Comparison of ENCODE assay signal across 2 cellular contexts in genomic region chr5:150464554-150465012, GRCh38.
TF ChIP-seq lines count a peak whose summit lies in the region.

No MANE protein-coding gene starts in this region.

TF ChIP-seq in IMR-90, 13 proteins besides CTCF, POLR2A, EP300 and RAD21:
- no peak for TF ChIP-seq FOS (IDR thresholded peaks at IDR 0.05; ENCODE audit: low read depth, low read length)

TF ChIP-seq in HepG2, 621 proteins besides CTCF, POLR2A, EP300 and RAD21:
- TF ChIP-seq LCORL (IDR thresholded peaks at IDR 0.05): no peak
- TF ChIP-seq LCORL (CRISPR knock-in tag; IDR thresholded peaks at IDR 0.05): peak; percentile 68; the same call in 1 of the 2 replicates
- 0 out of 2 replicates have a peak, but pooled peaks have one; percentile 56 for TF ChIP-seq ZSCAN25 (CRISPR knock-in tag; IDR thresholded peaks at IDR 0.05)
- TF ChIP-seq, protein P1, sequence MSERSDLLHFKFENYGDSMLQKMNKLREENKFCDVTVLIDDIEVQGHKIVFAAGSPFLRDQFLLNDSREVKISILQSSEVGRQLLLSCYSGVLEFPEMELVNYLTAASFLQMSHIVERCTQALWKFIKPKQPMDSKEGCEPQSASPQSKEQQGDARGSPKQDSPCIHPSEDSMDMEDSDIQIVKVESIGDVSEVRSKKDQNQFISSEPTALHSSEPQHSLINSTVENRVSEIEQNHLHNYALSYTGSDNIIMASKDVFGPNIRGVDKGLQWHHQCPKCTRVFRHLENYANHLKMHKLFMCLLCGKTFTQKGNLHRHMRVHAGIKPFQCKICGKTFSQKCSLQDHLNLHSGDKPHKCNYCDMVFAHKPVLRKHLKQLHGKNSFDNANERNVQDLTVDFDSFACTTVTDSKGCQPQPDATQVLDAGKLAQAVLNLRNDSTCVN (CRISPR knock-in tag; IDR thresholded peaks at IDR 0.05; ENCODE audit: borderline replicate concordance): peak; percentile 62; the same call in 1 of the 2 replicates
- TF ChIP-seq ZSCAN5A (CRISPR knock-in tag; IDR thresholded peaks at IDR 0.05; ENCODE audit: borderline replicate concordance): no peak
- TF ChIP-seq ZNF160 (CRISPR knock-in tag; IDR thresholded peaks at IDR 0.05): no peak
- peak; percentile 59; the same call in 1 of the 2 replicates for TF ChIP-seq RARA (CRISPR knock-in tag; IDR thresholded peaks at IDR 0.05)
- TF ChIP-seq ZNF746 (CRISPR knock-in tag; IDR thresholded peaks at IDR 0.05): no peak
- no peak for TF ChIP-seq ZNF280B (CRISPR knock-in tag; IDR thresholded peaks at IDR 0.05; ENCODE audit: borderline replicate concordance)
- no peak for TF ChIP-seq ZNF839 (CRISPR knock-in tag; IDR thresholded peaks at IDR 0.05; ENCODE audit: borderline replicate concordance)
- TF ChIP-seq ZNF652 (CRISPR knock-in tag; IDR thresholded peaks at IDR 0.05; ENCODE audit: borderline replicate concordance, low read depth): no peak
- no peak for TF ChIP-seq NFKB2 (CRISPR knock-in tag; IDR thresholded peaks at IDR 0.05; ENCODE audit: borderline replicate concordance)
- no peak for TF ChIP-seq PAX8 (CRISPR knock-in tag; IDR thresholded peaks at IDR 0.05; ENCODE audit: borderline replicate concordance)
- peak; percentile 22; the same call in 1 of the 2 replicates for TF ChIP-seq PATZ1 (CRISPR knock-in tag; IDR thresholded peaks at IDR 0.05)
- TF ChIP-seq ARID5B (CRISPR knock-in tag; IDR thresholded peaks at IDR 0.05): 0 out of 2 replicates have a peak, but pooled peaks have one; percentile 16
- TF ChIP-seq ZNF572 (CRISPR knock-in tag; IDR thresholded peaks at IDR 0.05): no peak
- peak; percentile 92 for TF ChIP-seq ZNF142 (CRISPR knock-in tag; IDR thresholded peaks at IDR 0.05)
- no peak for TF ChIP-seq KLF13 (CRISPR knock-in tag; IDR thresholded peaks at IDR 0.05)
TF ChIP-seq in HepG2: peak in this region for 7.
